Comparison of ENCODE assay signal across 9 cellular contexts in genomic region chr6:25620391-25620790, GRCh38. TPM values are rescaled to one million over a fixed set of nuclear protein-coding genes. Genes with fewer than 3 reads are reported as not detected.
"Had no signal": no experiment of that assay in that cellular context is flagged by ENCODE, and none has a peak within 500 bp of the region (broad histone marks: within the 10 kb centered on the region; RNA-seq: fewer than 3 reads in every experiment).

No MANE protein-coding gene starts in this region.

- ATAC-seq: GM12878 had no signal

- DNase-seq: GDM1, GF-D8 had no signal

- H3K4me3 ChIP-seq: GM12878 had no signal

- FAIRE-seq: G401.6, GM12878, GM12891, GM12892, GM18507, GM19239 had no signal

RNA-seq across cellular contexts. Expression of gene SCGN, which starts 31.6 kb away (rescaled TPM):
- total RNA-seq: G401, GM12878 had no signal
- polyA plus RNA-seq: GM12878 had no signal
